Comparison of ENCODE assay signal across 1 cellular context in the genomic region with DNA sequence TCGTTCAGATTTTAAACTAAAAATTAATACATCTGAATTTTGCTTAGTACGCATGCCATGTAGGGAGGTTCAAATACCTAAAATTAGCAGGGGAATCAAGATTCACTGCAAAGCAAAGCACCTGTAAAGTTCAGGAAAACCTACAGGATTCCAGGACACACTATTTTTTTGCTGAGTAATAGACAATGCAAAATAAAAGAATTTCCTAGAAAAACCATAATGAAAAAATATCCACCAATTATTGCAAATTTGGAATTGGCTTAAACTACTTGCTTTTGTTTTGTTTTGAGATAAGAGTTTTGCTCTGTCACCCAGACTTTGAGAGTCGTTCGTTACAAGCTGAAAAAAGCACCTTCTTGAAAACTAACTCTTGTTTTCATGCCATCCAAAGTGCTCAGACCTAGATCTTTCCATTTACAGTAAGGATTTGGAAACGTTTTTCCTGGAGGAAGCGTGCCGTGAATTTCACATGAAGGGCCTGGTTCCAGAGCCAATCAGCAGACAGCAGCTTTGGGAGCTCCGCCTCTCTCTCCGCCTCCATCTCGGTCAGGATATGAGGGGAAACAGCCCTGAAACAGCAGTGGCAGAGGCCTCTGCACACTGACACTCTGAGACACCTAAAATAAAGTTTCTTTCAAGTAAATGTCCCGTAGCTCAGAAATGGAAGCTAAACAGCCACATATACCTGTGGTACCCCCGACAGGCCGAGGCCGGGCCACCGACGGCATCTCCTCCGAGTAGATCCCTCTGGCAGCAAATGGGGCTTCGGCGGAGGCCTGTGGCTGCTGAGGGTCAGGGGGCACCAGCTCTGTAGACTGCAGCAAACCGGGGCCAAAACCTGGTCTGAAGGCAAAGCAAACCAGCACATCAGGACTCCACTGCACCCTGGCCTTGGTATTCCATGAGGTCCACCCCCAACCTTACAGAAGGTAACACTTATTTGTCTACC.
TF ChIP-seq lines count a peak whose summit lies in the region.

No MANE protein-coding gene starts in this region.

TF ChIP-seq in K562, 482 proteins besides CTCF, POLR2A, EP300 and RAD21 (continued from another document and continues in another):
- TF ChIP-seq MGA (IDR thresholded peaks at IDR 0.05) (peak; percentile 30), SMAD3 (CRISPR knock-in tag; conservative IDR thresholded peaks at IDR 0.05) (no peak), KDM1A (IDR thresholded peaks at IDR 0.05) (no peak), ADNP (tag; IDR thresholded peaks at IDR 0.05) (no peak), HSF4 (CRISPR knock-in tag; IDR thresholded peaks at IDR 0.05; ENCODE audit: borderline replicate concordance) (no peak), THAP12 (CRISPR knock-in tag; IDR thresholded peaks at IDR 0.05) (no peak), OTX1 (CRISPR knock-in tag; IDR thresholded peaks at IDR 0.05) (no peak), MAFF (IDR thresholded peaks at IDR 0.05; ENCODE audit: low read length) (peak; percentile 47; the same call in 1 of the 2 replicates), ZNF79 (CRISPR knock-in tag; IDR thresholded peaks at IDR 0.05; ENCODE audit: low read depth) (no peak), HOXB6 (CRISPR knock-in tag; IDR thresholded peaks at IDR 0.05; ENCODE audit: borderline replicate concordance) (no peak), U2AF1 (optimal IDR thresholded peaks at IDR 0.05; ENCODE audit: low read depth, low read length) (no peak), ZNF174 (CRISPR knock-in tag; IDR thresholded peaks at IDR 0.05) (no peak), WHSC1 (IDR thresholded peaks at IDR 0.05; ENCODE audit: low read length) (no peak), KHSRP (IDR thresholded peaks at IDR 0.05) (no peak), ARID4B (CRISPR knock-in tag; IDR thresholded peaks at IDR 0.05) (no peak), XRCC3 (IDR thresholded peaks at IDR 0.05) (no peak), DLX4 (CRISPR knock-in tag; IDR thresholded peaks at IDR 0.05) (no peak), CTCFL (IDR thresholded peaks at IDR 0.05; ENCODE audit: borderline replicate concordance, insufficient read depth, low read depth, low read length, poor library complexity, severe bottlenecking) (no peak), MAFK (IDR thresholded peaks at IDR 0.05; ENCODE audit: low read length) (peak; percentile 26; the same call in 1 of the 2 replicates), MTA2 (IDR thresholded peaks at IDR 0.05; ENCODE audit: low read depth) (no peak)
- TF ChIP-seq, protein P1, sequence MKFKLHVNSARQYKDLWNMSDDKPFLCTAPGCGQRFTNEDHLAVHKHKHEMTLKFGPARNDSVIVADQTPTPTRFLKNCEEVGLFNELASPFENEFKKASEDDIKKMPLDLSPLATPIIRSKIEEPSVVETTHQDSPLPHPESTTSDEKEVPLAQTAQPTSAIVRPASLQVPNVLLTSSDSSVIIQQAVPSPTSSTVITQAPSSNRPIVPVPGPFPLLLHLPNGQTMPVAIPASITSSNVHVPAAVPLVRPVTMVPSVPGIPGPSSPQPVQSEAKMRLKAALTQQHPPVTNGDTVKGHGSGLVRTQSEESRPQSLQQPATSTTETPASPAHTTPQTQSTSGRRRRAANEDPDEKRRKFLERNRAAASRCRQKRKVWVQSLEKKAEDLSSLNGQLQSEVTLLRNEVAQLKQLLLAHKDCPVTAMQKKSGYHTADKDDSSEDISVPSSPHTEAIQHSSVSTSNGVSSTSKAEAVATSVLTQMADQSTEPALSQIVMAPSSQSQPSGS (CRISPR knock-in tag; IDR thresholded peaks at IDR 0.05): no peak
- TF ChIP-seq, protein P2, sequence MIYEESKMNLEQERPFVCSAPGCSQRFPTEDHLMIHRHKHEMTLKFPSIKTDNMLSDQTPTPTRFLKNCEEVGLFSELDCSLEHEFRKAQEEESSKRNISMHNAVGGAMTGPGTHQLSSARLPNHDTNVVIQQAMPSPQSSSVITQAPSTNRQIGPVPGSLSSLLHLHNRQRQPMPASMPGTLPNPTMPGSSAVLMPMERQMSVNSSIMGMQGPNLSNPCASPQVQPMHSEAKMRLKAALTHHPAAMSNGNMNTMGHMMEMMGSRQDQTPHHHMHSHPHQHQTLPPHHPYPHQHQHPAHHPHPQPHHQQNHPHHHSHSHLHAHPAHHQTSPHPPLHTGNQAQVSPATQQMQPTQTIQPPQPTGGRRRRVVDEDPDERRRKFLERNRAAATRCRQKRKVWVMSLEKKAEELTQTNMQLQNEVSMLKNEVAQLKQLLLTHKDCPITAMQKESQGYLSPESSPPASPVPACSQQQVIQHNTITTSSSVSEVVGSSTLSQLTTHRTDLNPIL (CRISPR knock-in tag; IDR thresholded peaks at IDR 0.05): no peak
